Comparison of ENCODE assay signal across 8 cellular contexts in genomic region chr17:81866440-81867122, GRCh38. TPM values are rescaled to one million over a fixed set of nuclear protein-coding genes. Genes with fewer than 3 reads are reported as not detected.
DNase-seq lines count a peak whose midpoint lies in the region; ATAC-seq and TF ChIP-seq lines count a peak whose summit lies in the region.

No MANE protein-coding gene starts in this region.

- H4K20me1 ChIP-seq in OCI-LY1 (ENCODE audit: insufficient read depth, low read length) = no peaks in the 10 kb centered on the region
- peaks cover 52% of the 10 kb centered on the region for H4K20me1 ChIP-seq in neural progenitor cell (ENCODE audit: low read depth)

- intact Hi-C loops in colonic mucosa (cut with DNase I) = no loop called here

- DNase-seq in ELR (ENCODE audit: low read depth) (peak; percentile 54), colonic mucosa (no peak), neural progenitor cell (ENCODE audit: low spot score) (no peak), hippocampal formation (lab: John Stamatoyannopoulos, UW) (no peak)

- ATAC-seq in GM21423 (IDR thresholded peaks at IDR 0.05; ENCODE audit: unreplicated experiment) (no peak), HG03196 (IDR thresholded peaks at IDR 0.05; ENCODE audit: unreplicated experiment) (no peak), GM18511 (IDR thresholded peaks at IDR 0.05; ENCODE audit: unreplicated experiment) (no peak)

- H3K4me2 ChIP-seq in OCI-LY1 (ENCODE audit: low read length) = peak overlapping the region; percentile 12; the same call in 1 of the 2 replicates
- no peak overlapping the region for H3K4me2 ChIP-seq in neural progenitor cell

- H3K27me3 ChIP-seq in OCI-LY1 (ENCODE audit: insufficient read depth, low read length) (no peaks in the 10 kb centered on the region), colonic mucosa (no peaks in the 10 kb centered on the region), neural progenitor cell (no peaks in the 10 kb centered on the region)

- no peak overlapping the region for H3K4me3 ChIP-seq in OCI-LY1 (ENCODE audit: low read depth, low read length, poor library complexity, severe bottlenecking)
- no peak overlapping the region for H3K4me3 ChIP-seq in colonic mucosa
- H3K4me3 ChIP-seq in neural progenitor cell = no peak overlapping the region

- peaks cover 10% of the 10 kb centered on the region; the same call in 1 of the 2 replicates for H3K79me2 ChIP-seq in OCI-LY1 (ENCODE audit: insufficient read depth, low read length)
- H3K79me2 ChIP-seq in neural progenitor cell (ENCODE audit: low read depth) = peaks cover 45% of the 10 kb centered on the region

- no peaks in the 10 kb centered on the region for H3K9me3 Mint-ChIP-seq in neural progenitor cell

- no peak overlapping the region for H3K27ac Mint-ChIP-seq in neural progenitor cell

- H3K4me1 ChIP-seq in OCI-LY1 (ENCODE audit: insufficient read depth, low read length, severe bottlenecking) (peaks cover 69% of the 10 kb centered on the region), colonic mucosa (peaks cover 39% of the 10 kb centered on the region), neural progenitor cell (peaks cover 9% of the 10 kb centered on the region)

- no peaks in the 10 kb centered on the region for H3K9me2 ChIP-seq in OCI-LY1 (ENCODE audit: low read depth, low read length)

- peaks cover 14% of the 10 kb centered on the region for H3K4me1 Mint-ChIP-seq in neural progenitor cell

- H3K9me3 ChIP-seq in OCI-LY1 (ENCODE audit: low read length) (no peaks in the 10 kb centered on the region), colonic mucosa (no peaks in the 10 kb centered on the region), neural progenitor cell (ENCODE audit: low read depth) (no peaks in the 10 kb centered on the region)

- H3K36me3 ChIP-seq in OCI-LY1 (ENCODE audit: insufficient read depth, low read length) (peaks cover 65% of the 10 kb centered on the region), colonic mucosa (no peaks in the 10 kb centered on the region), neural progenitor cell (no peaks in the 10 kb centered on the region)

- H3K27me3 Mint-ChIP-seq in neural progenitor cell (ENCODE audit: insufficient read depth, low read depth) = peaks cover 7% of the 10 kb centered on the region

- no peak for TF ChIP-seq CTCF in OCI-LY1 (IDR thresholded peaks at IDR 0.05; ENCODE audit: low read length)
- no peak for TF ChIP-seq CTCF in colonic mucosa (IDR thresholded peaks at IDR 0.05)
- no peak for TF ChIP-seq CTCF in neural progenitor cell (IDR thresholded peaks at IDR 0.05)

- H3K27ac ChIP-seq in OCI-LY1 (ENCODE audit: low read depth, low read length, poor library complexity, severe bottlenecking) (peak overlapping the region; percentile 81), colonic mucosa (peak overlapping the region; percentile 80), neural progenitor cell (peak overlapping the region; percentile 39)

- no peak overlapping the region for H2AFZ ChIP-seq in OCI-LY1 (ENCODE audit: low read length)
- no peak overlapping the region for H2AFZ ChIP-seq in neural progenitor cell (replicated peaks)

- H3F3A ChIP-seq in OCI-LY1 (ENCODE audit: insufficient read depth, low read length) = no peaks in the 10 kb centered on the region
- H3F3A ChIP-seq in neural progenitor cell (ENCODE audit: low read depth) = peaks cover 59% of the 10 kb centered on the region

- H3K9ac ChIP-seq in OCI-LY1 (ENCODE audit: low read length) = peak overlapping the region; percentile 31; the same call in 1 of the 2 replicates
- peak overlapping the region; percentile 38 to 86 for H3K9ac ChIP-seq in colonic mucosa (ENCODE audit: low read depth in 2 of 2, low read length in 2 of 2)
- no peak overlapping the region for H3K9ac ChIP-seq in neural progenitor cell

- no peak overlapping the region for H3K4me3 Mint-ChIP-seq in neural progenitor cell

- peaks cover 6% of the 10 kb centered on the region for H3K36me3 Mint-ChIP-seq in neural progenitor cell

RNA-seq across cellular contexts. Expression of gene ARHGDIA, which starts 4.6 kb away (rescaled TPM):
- 100 to 1,000 TPM; 407 to 546 TPM for total RNA-seq in colonic mucosa
- 25.1 and 47.9 TPM in 2 replicates for total RNA-seq in neural progenitor cell (ENCODE audit: low replicate concordance)

RNA-seq across cellular contexts. Expression of gene P4HB, which starts 6.2 kb away (rescaled TPM):
- total RNA-seq in colonic mucosa = 1,000 to 10,000 TPM in 1 of 2 donors, 100 to 1,000 TPM in 1; 719 to 1,051 TPM
- 203 and 344 TPM in 2 replicates for total RNA-seq in neural progenitor cell (ENCODE audit: low replicate concordance)

RNA-seq across cellular contexts. Expression of gene ALYREF, which starts 24.8 kb away (rescaled TPM):
- total RNA-seq in colonic mucosa = 100 to 1,000 TPM in 1 of 2 donors, 10 to 100 TPM in 1; 66.6 to 191 TPM
- 140 and 156 TPM in 2 replicates for total RNA-seq in neural progenitor cell (ENCODE audit: low replicate concordance)

RNA-seq across cellular contexts. Expression of gene ANAPC11, which starts 24.9 kb away (rescaled TPM):
- total RNA-seq in colonic mucosa (100 to 1,000 TPM; 106 to 174 TPM), neural progenitor cell (ENCODE audit: low replicate concordance) (100 and 220 TPM in 2 replicates)

RNA-seq across cellular contexts. Expression of gene PPP1R27, which starts 31.7 kb away (rescaled TPM):
- total RNA-seq in colonic mucosa = not detected
- 0.12 TPM in 1 of 2 replicates, not detected in the other for total RNA-seq in neural progenitor cell (ENCODE audit: low replicate concordance)
